ENCODE assay signal across 12 cellular contexts in the genomic region with DNA sequence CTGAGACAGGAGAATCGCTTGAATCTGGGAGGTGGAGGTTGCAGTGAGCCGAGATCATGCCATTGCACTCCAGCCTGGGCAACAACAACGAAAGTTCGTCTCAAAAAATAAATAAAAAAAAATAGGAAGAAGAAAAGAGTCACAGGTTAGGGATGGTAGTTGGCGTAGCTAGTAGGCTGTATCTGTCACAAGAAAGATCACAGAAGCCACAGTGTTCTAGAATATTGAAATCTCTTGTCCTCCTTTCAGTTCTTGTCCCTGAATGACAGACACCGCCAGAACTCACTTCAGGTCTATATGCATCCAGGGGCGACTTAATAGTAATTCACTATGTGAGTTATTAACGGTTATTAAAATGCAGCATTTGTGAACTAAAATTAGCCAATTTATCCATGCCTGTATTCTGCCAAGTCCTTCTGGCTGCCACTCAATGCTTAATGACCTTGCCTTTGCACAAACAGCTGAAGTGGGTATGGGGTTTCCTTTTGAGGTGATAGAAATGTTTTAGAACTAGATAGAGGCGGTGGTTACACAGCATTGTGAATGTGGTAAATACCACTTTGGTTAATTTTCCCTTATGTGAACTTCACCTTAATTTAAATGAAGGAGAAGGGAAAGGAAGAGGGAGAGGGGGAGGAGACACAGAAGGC. TPM values are rescaled to one million over a fixed set of nuclear protein-coding genes. Genes with fewer than 3 reads are reported as not detected.
DNase-seq lines count a peak whose midpoint lies in the region; ATAC-seq and TF ChIP-seq lines count a peak whose summit lies in the region.
"Had no signal": no experiment of that assay in that cellular context is flagged by ENCODE, and none has a peak within 500 bp of the region (broad histone marks: within the 10 kb centered on the region; RNA-seq: fewer than 3 reads in every experiment).

No MANE protein-coding gene starts in this region.

- peaks cover 15% of the 10 kb centered on the region for H3K4me1 Mint-ChIP-seq in activated naive CD8-positive, alpha-beta T cell treated with anti-CD3 and anti-CD28 coated beads, Interleukin-2, amount 10 ng/mL, durations not matched to agents 7 days and 5 days

- peak overlapping the region; percentile 75 for H3K27ac Mint-ChIP-seq in activated naive CD8-positive, alpha-beta T cell treated with anti-CD3 and anti-CD28 coated beads, Interleukin-2, amount 10 ng/mL, durations not matched to agents 7 days and 5 days

- TF ChIP-seq CTCF in heart left ventricle (IDR thresholded peaks at IDR 0.05), result no peak
- no peak for TF ChIP-seq CTCF in right atrium auricular region (IDR thresholded peaks at IDR 0.05)

- 59 to 70% (median 65%) methylated on average over 9 of the region's 9 CpGs for WGBS in heart left ventricle, 4 donors

- H3K9me3 ChIP-seq in heart left ventricle (no peaks in the 10 kb centered on the region), right atrium auricular region (no peaks in the 10 kb centered on the region), skeletal muscle tissue (ENCODE audit: control insufficient read depth in 3 of 3, low read length in 3 of 3) (no peaks in the 10 kb centered on the region)

- POLR2A ChIA-PET in activated naive CD8-positive, alpha-beta T cell treated with anti-CD3 and anti-CD28 coated beads, Interleukin-2, amount 10 ng/mL, durations not matched to agents 7 days and 5 days (lab: Charles Lee), result interaction anchor here (1.2 to 1.3 kb wide), 2 partner anchors 17 to 41 kb away, joined by 3 to 11 read pairs; partner anchors contain the start of gene ZMYND8

- TF ChIP-seq POLR2A in heart left ventricle (IDR thresholded peaks at IDR 0.05), result no peak

- H3K4me3 ChIP-seq in heart left ventricle, result no peak overlapping the region
- no peak overlapping the region for H3K4me3 ChIP-seq in right atrium auricular region
- H3K4me3 ChIP-seq in skeletal muscle tissue (ENCODE audit: low read length in 3 of 3), result peak overlapping the region in 2 of 3 donors; percentile 34 to 43

- ATAC-seq in heart left ventricle (peak in 3 of 4 donors; percentile 46 to 56 (median 55)), HG02642 (IDR thresholded peaks at IDR 0.05; ENCODE audit: poor library complexity, unreplicated experiment) (no peak), HG03432 (IDR thresholded peaks at IDR 0.05; ENCODE audit: unreplicated experiment) (no peak)
- ATAC-seq in activated naive CD8-positive, alpha-beta T cell treated with anti-CD3 and anti-CD28 coated beads, Interleukin-2, amount 10 ng/mL, durations not matched to agents 7 days and 5 days (ENCODE audit: low read depth), result peak; percentile 52
- ATAC-seq: PC-3 had no signal

- no peak overlapping the region for H3K9ac ChIP-seq in skeletal muscle tissue (ENCODE audit: low read depth in 1 of 3, low read length in 3 of 3)

- DNase-seq in heart left ventricle, result no peak
- no peak for DNase-seq in right atrium auricular region (ENCODE audit: low spot score)
- DNase-seq in NCI-H2029 treated with DMSO at 0.1 percent for 48 hours (lab: John Stamatoyannopoulos, UW), result peak; percentile 96
- no peak for DNase-seq in activated naive CD8-positive, alpha-beta T cell treated with anti-CD3 and anti-CD28 coated beads, Interleukin-2, amount 10 ng/mL, durations not matched to agents 7 days and 5 days
- DNase-seq in NCI-H1930 (lab: John Stamatoyannopoulos, UW), result no peak
- DNase-seq: naive B cell, NCI-H2081 treated with DMSO at 0.1 percent for 48 hours, PC-3 had no signal

- H3K4me1 ChIP-seq in heart left ventricle, result peaks cover 0 to 13% (median 2%) of the 10 kb centered on the region in 12 donors
- no peaks in the 10 kb centered on the region for H3K4me1 ChIP-seq in right atrium auricular region
- peaks cover 0 to 5% (median 4%) of the 10 kb centered on the region in 3 donors for H3K4me1 ChIP-seq in skeletal muscle tissue (ENCODE audit: control insufficient read depth in 3 of 3, insufficient read depth in 3 of 3, low read length in 3 of 3)

- H3K36me3 Mint-ChIP-seq in activated naive CD8-positive, alpha-beta T cell treated with anti-CD3 and anti-CD28 coated beads, Interleukin-2, amount 10 ng/mL, durations not matched to agents 7 days and 5 days, result peaks cover 1% of the 10 kb centered on the region

- H3K27me3 Mint-ChIP-seq in activated naive CD8-positive, alpha-beta T cell treated with anti-CD3 and anti-CD28 coated beads, Interleukin-2, amount 10 ng/mL, durations not matched to agents 7 days and 5 days, result no peaks in the 10 kb centered on the region
- H3K27me3 Mint-ChIP-seq: naive B cell had no signal

- peak overlapping the region; percentile 73 for H3K4me3 Mint-ChIP-seq in activated naive CD8-positive, alpha-beta T cell treated with anti-CD3 and anti-CD28 coated beads, Interleukin-2, amount 10 ng/mL, durations not matched to agents 7 days and 5 days
- H3K4me3 Mint-ChIP-seq: naive B cell had no signal

- peaks cover 3% of the 10 kb centered on the region for H3K9me3 Mint-ChIP-seq in activated naive CD8-positive, alpha-beta T cell treated with anti-CD3 and anti-CD28 coated beads, Interleukin-2, amount 10 ng/mL, durations not matched to agents 7 days and 5 days

- intact Hi-C loops in heart left ventricle (cut with DNase I), result loop anchor here in 2 of 10 donors (5.0 to 10.0 kb wide), 2 partner anchors 107 to 225 kb away; partner anchors contain the start of gene NCOA3 (in 1 of the 2)

- H3K36me3 ChIP-seq in heart left ventricle (no peaks in the 10 kb centered on the region), right atrium auricular region (no peaks in the 10 kb centered on the region), skeletal muscle tissue (ENCODE audit: control insufficient read depth in 3 of 3, insufficient read depth in 3 of 3, low read length in 3 of 3) (no peaks in the 10 kb centered on the region)

- H3K27ac ChIP-seq in heart left ventricle (peak overlapping the region in 3 of 12 donors; percentile 18 to 31 (median 24)), right atrium auricular region (no peak overlapping the region), skeletal muscle tissue (ENCODE audit: low read depth, low read length) (no peak overlapping the region)
- H3K27ac ChIP-seq: HL-60 had no signal

- H3K27me3 ChIP-seq in heart left ventricle, result no peaks in the 10 kb centered on the region
- H3K27me3 ChIP-seq in right atrium auricular region, result no peaks in the 10 kb centered on the region
- no peaks in the 10 kb centered on the region for H3K27me3 ChIP-seq in skeletal muscle tissue (ENCODE audit: control insufficient read depth in 3 of 3, insufficient read depth in 3 of 3, low read length in 3 of 3)

RNA-seq across cellular contexts. Expression of gene ZMYND8, which starts 41.3 kb away (rescaled TPM):
- 10 to 100 TPM; 21.7 to 46.4 (median 28.9) TPM for total RNA-seq in heart left ventricle
- 10 to 100 TPM; 11.3 to 11.9 TPM for polyA plus RNA-seq in heart left ventricle
- 10 to 100 TPM; 22.0 to 35.3 TPM for total RNA-seq in right atrium auricular region
- 10 to 100 TPM; 51.0 to 51.5 TPM for total RNA-seq in activated naive CD8-positive, alpha-beta T cell treated with anti-CD3 and anti-CD28 coated beads, Interleukin-2, amount 10 ng/mL, durations not matched to agents 7 days and 5 days
- total RNA-seq in skeletal muscle tissue, result 13.6 TPM

Comparison
In these comparisons a context has a peak if more than half of its experiments do, and no peak if none do; other contexts are left out.
1. ATAC-seq: peak in heart left ventricle (3 of 4) and activated naive CD8-positive, alpha-beta T cell treated with anti-CD3 and anti-CD28 coated beads, Interleukin-2, amount 10 ng/mL, durations not matched to agents 7 days and 5 days (single experiment); none in HG02642 (single experiment) and HG03432 (single experiment).
2. H3K4me3 ChIP-seq: peak in skeletal muscle tissue (2 of 3); none in heart left ventricle (0 of 12) and right atrium auricular region (0 of 2).